In genomic region chr6:159062564-159062945, GRCh38 we compare ENCODE assay signal across 11 cellular contexts. TPM values are rescaled to one million over a fixed set of nuclear protein-coding genes. Genes with fewer than 3 reads are reported as not detected.
DNase-seq lines count a peak whose midpoint lies in the region; ATAC-seq, FAIRE-seq and TF ChIP-seq lines count a peak whose summit lies in the region.
"Had no signal": no experiment of that assay in that cellular context is flagged by ENCODE, and none has a peak within 500 bp of the region (broad histone marks: within the 10 kb centered on the region; RNA-seq: fewer than 3 reads in every experiment).

No MANE protein-coding gene starts in this region.

- peaks cover 2% of the 10 kb centered on the region for H3K36me3 Mint-ChIP-seq in activated naive CD4-positive, alpha-beta T cell treated with anti-CD3 and anti-CD28 coated beads, Interleukin-2, amount 50 U/mL, for 24 hours
- H3K36me3 Mint-ChIP-seq in mesothelial cell of epicardium, result no peaks in the 10 kb centered on the region

- DNase-seq in HepG2 (ENCODE audit: low spot score) (no peak), transverse colon (no peak), NCI-H1694 treated with DMSO at 0.1 percent for 48 hours (lab: John Stamatoyannopoulos, UW) (no peak), mesothelial cell of epicardium (ENCODE audit: low spot score in 2 of 2, unreplicated experiment in 2 of 2) (no peak), nucleus accumbens (lab: John Stamatoyannopoulos, UW) (no peak)
- DNase-seq: testis had no signal

- H3K36me3 ChIP-seq in liver (ENCODE audit: control insufficient read depth in 4 of 4, insufficient read depth in 3 of 4, low read depth in 1 of 4, low read length in 3 of 4) (no peaks in the 10 kb centered on the region), HepG2 (replicated peaks in 1 of 2; ENCODE audit: control insufficient read depth in 1 of 2, insufficient read depth in 2 of 2, low read length in 2 of 2) (no peaks in the 10 kb centered on the region), Loucy (ENCODE audit: insufficient read depth, low read length) (no peaks in the 10 kb centered on the region), transverse colon (no peaks in the 10 kb centered on the region)

- no peak for TF ChIP-seq EP300 in HepG2 (IDR thresholded peaks at IDR 0.05; ENCODE audit: low read depth in 2 of 2, low read length in 2 of 2)
- no peak for TF ChIP-seq EP300 in HepG2 (CRISPR knock-in tag; IDR thresholded peaks at IDR 0.05; ENCODE audit: borderline replicate concordance)
- no peak for TF ChIP-seq EP300 in transverse colon (IDR thresholded peaks at IDR 0.05; ENCODE audit: low read depth)

- H3K9me3 ChIP-seq in liver (ENCODE audit: control insufficient read depth in 4 of 4, low read length in 3 of 4) (no peaks in the 10 kb centered on the region), HepG2 (ENCODE audit: low read length) (no peaks in the 10 kb centered on the region), Loucy (ENCODE audit: insufficient read depth, low read depth, low read length) (no peaks in the 10 kb centered on the region), transverse colon (no peaks in the 10 kb centered on the region)
- H3K9me3 ChIP-seq: testis had no signal

- peak overlapping the region; percentile 78 for H3K4me3 Mint-ChIP-seq in activated naive CD4-positive, alpha-beta T cell treated with anti-CD3 and anti-CD28 coated beads, Interleukin-2, amount 50 U/mL, for 24 hours
- H3K4me3 Mint-ChIP-seq in mesothelial cell of epicardium, result no peak overlapping the region

- H3K4me1 ChIP-seq in liver (ENCODE audit: control insufficient read depth in 4 of 4, insufficient read depth in 4 of 4, low read length in 3 of 4), result peaks cover 0 to 2% (median 0%) of the 10 kb centered on the region in 4 donors
- no peaks in the 10 kb centered on the region for H3K4me1 ChIP-seq in HepG2 (ENCODE audit: insufficient read depth, low read length)
- H3K4me1 ChIP-seq in Loucy (ENCODE audit: insufficient read depth, low read length, poor library complexity, severe bottlenecking), result peaks cover 24% of the 10 kb centered on the region
- H3K4me1 ChIP-seq in transverse colon, result peaks cover 0 to 14% (median 0%) of the 10 kb centered on the region in 4 donors

- peak overlapping the region; percentile 96 for H3K27ac Mint-ChIP-seq in activated naive CD4-positive, alpha-beta T cell treated with anti-CD3 and anti-CD28 coated beads, Interleukin-2, amount 50 U/mL, for 24 hours
- H3K27ac Mint-ChIP-seq in mesothelial cell of epicardium, result no peak overlapping the region

- H3F3A ChIP-seq in Loucy (ENCODE audit: low read depth), result no peaks in the 10 kb centered on the region

- no peak overlapping the region for H3K4me2 ChIP-seq in HepG2 (ENCODE audit: low read depth, low read length)
- peak overlapping the region; percentile 42 for H3K4me2 ChIP-seq in Loucy (ENCODE audit: low read depth, low read length, poor library complexity, severe bottlenecking)

- H2AFZ ChIP-seq in HepG2 (ENCODE audit: low read length) (no peak overlapping the region), Loucy (ENCODE audit: low read length) (peak overlapping the region; percentile 54; the same call in 1 of the 2 replicates)

- intact Hi-C loops in HepG2 (cut with micrococcal nuclease; ENCODE audit: unreplicated experiment), result no loop called here
- intact Hi-C loops in transverse colon (cut with DNase I; ENCODE audit: low total_unique reads), result no loop called here

- POLR2A ChIA-PET in HepG2 (lab: Yijun Ruan, JAX), result no interaction called here

- BruUV-seq in HepG2 (replicated peaks; lab: Mats Ljungman, UMichigan), result no TSS peak

- TF ChIP-seq POLR2A in HepG2 (IDR thresholded peaks at IDR 0.05; ENCODE audit: insufficient read depth in 1 of 2, low read depth in 2 of 2, low read length in 2 of 2) (no peak), transverse colon (IDR thresholded peaks at IDR 0.05) (no peak)

- FAIRE-seq in HepG2 (lab: Jason Lieb, UNC), result no peak
- FAIRE-seq: endothelial cell of umbilical vein had no signal

- TF ChIP-seq CTCF in liver (IDR thresholded peaks at IDR 0.05; ENCODE audit: low read depth, low read length, missing input control), result no peak
- TF ChIP-seq CTCF in HepG2 (CRISPR knock-in tag; IDR thresholded peaks at IDR 0.05), result no peak
- TF ChIP-seq CTCF in Loucy (conservative IDR thresholded peaks at IDR 0.05; ENCODE audit: low read length), result no peak
- no peak for TF ChIP-seq CTCF in transverse colon (IDR thresholded peaks at IDR 0.05)
- TF ChIP-seq CTCF in mesothelial cell of epicardium (IDR thresholded peaks at IDR 0.05; ENCODE audit: unreplicated experiment), result no peak

- no peaks in the 10 kb centered on the region for H3K9me2 ChIP-seq in Loucy (replicated peaks; ENCODE audit: low read depth, low read length)

- H4K20me1 ChIP-seq in HepG2 (ENCODE audit: insufficient read depth, low read length) (no peaks in the 10 kb centered on the region), Loucy (ENCODE audit: insufficient read depth, low read length, poor library complexity, severe bottlenecking) (no peaks in the 10 kb centered on the region)

- ATAC-seq in HepG2, result no peak

- 80% methylated on average over 3 of the region's 3 CpGs for WGBS in liver
- WGBS in HepG2 (ENCODE audit: low lambda C conversion rate), result 41% methylated on average over 3 of the region's 3 CpGs
- WGBS in transverse colon (ENCODE audit: low coverage in 1 of 2), 2 donors, result 52 to 61% methylated on average over 3 of the region's 3 CpGs

- H3K27me3 ChIP-seq in liver (ENCODE audit: control insufficient read depth in 4 of 4, insufficient read depth in 4 of 4, low read length in 3 of 4) (peaks cover 0 to 5% (median 0%) of the 10 kb centered on the region in 4 donors), HepG2 (ENCODE audit: control insufficient read depth in 1 of 2, insufficient read depth in 2 of 2, low read length in 2 of 2) (peaks cover 5 to 76% of the 10 kb centered on the region in 2 experiments; a peak in 4 of 5 replicates), Loucy (ENCODE audit: insufficient read depth, low read length, poor library complexity, severe bottlenecking) (no peaks in the 10 kb centered on the region), transverse colon (no peaks in the 10 kb centered on the region)
- H3K27me3 ChIP-seq: testis had no signal

- CTCF ChIA-PET in HepG2 (lab: Yijun Ruan, JAX; ENCODE audit: low intra/inter-chr PET ratio, low total read pairs), result no interaction called here

- in situ Hi-C loops in HepG2 (cut with HindIII; ENCODE audit: extremely low pct_ligation_motif_present, low pct_unique_long_range_greater_than_20kb) (no loop called here), transverse colon (cut with MboI; ENCODE audit: low pct_ligation_motif_present in 1 of 4, low pct_unique_long_range_greater_than_20kb in 1 of 4, low sequenced_read_pairs in 3 of 4) (no loop called here)

- H3K9me3 Mint-ChIP-seq in activated naive CD4-positive, alpha-beta T cell treated with anti-CD3 and anti-CD28 coated beads, Interleukin-2, amount 50 U/mL, for 24 hours, result peaks cover 4% of the 10 kb centered on the region
- H3K9me3 Mint-ChIP-seq in mesothelial cell of epicardium, result no peaks in the 10 kb centered on the region

- peaks cover 98% of the 10 kb centered on the region for H3K4me1 Mint-ChIP-seq in activated naive CD4-positive, alpha-beta T cell treated with anti-CD3 and anti-CD28 coated beads, Interleukin-2, amount 50 U/mL, for 24 hours
- no peaks in the 10 kb centered on the region for H3K4me1 Mint-ChIP-seq in mesothelial cell of epicardium

- H3K9ac ChIP-seq in liver (ENCODE audit: low read depth in 1 of 2, low read length in 2 of 2), result no peak overlapping the region
- H3K9ac ChIP-seq in HepG2 (ENCODE audit: insufficient read depth, low read depth, low read length), result no peak overlapping the region
- peak overlapping the region; percentile 29 for H3K9ac ChIP-seq in Loucy (ENCODE audit: low read depth, low read length, poor library complexity, severe bottlenecking)

- H3K27me3 Mint-ChIP-seq in activated naive CD4-positive, alpha-beta T cell treated with anti-CD3 and anti-CD28 coated beads, Interleukin-2, amount 50 U/mL, for 24 hours, result no peaks in the 10 kb centered on the region
- H3K27me3 Mint-ChIP-seq in mesothelial cell of epicardium (ENCODE audit: low read depth), result peaks cover 76% of the 10 kb centered on the region

- no peak for TF ChIP-seq RAD21 in liver (IDR thresholded peaks at IDR 0.05)
- no peak for TF ChIP-seq RAD21 in HepG2 (CRISPR knock-in tag; IDR thresholded peaks at IDR 0.05)

- no peak overlapping the region for H3K4me3 ChIP-seq in liver (ENCODE audit: low read depth in 1 of 3, low read length in 3 of 3)
- no peak overlapping the region for H3K4me3 ChIP-seq in HepG2 (replicated peaks in 1 of 3; ENCODE audit: insufficient read depth in 1 of 3, low read depth in 2 of 3, low read length in 3 of 3)
- H3K4me3 ChIP-seq in Loucy (ENCODE audit: low read length, poor library complexity, severe bottlenecking), result peak overlapping the region; percentile 11
- H3K4me3 ChIP-seq in transverse colon, result no peak overlapping the region
- H3K4me3 ChIP-seq: testis had no signal

- H3K27ac ChIP-seq in liver (ENCODE audit: low read depth in 1 of 2, low read length in 2 of 2), result peak overlapping the region; percentile 62 to 76
- no peak overlapping the region for H3K27ac ChIP-seq in HepG2 (ENCODE audit: extremely low read length, insufficient read depth, low read length)
- H3K27ac ChIP-seq in transverse colon, result peak overlapping the region; percentile 27 to 73 (median 41)
- H3K27ac ChIP-seq: C4-2B, testis had no signal

- H3K79me2 ChIP-seq in HepG2 (ENCODE audit: insufficient read depth, low read length) (no peaks in the 10 kb centered on the region), Loucy (ENCODE audit: insufficient read depth, low read length) (no peaks in the 10 kb centered on the region)

RNA-seq across cellular contexts. Expression of gene TAGAP, which starts 17.8 kb away (rescaled TPM):
- 1 to 10 TPM; 1.5 to 2.0 TPM for total RNA-seq in liver
- under 1 TPM; 0.56 to 0.65 TPM for polyA plus RNA-seq in liver
- total RNA-seq in HepG2 (2016; rRNA removed; fragmentation: Illumina TruSeq; extraction: Trizol), result not detected in 2 replicates
- not detected in 2 replicates for total RNA-seq in HepG2 (2016; cell fraction: cytosol; rRNA removed; fragmentation: Illumina TruSeq; extraction: Trizol; ENCODE audit: low read depth)
- total RNA-seq in HepG2 (2016; cell fraction: insoluble cytoplasmic fraction; rRNA removed; fragmentation: Illumina TruSeq; extraction: Trizol), result not detected in 2 replicates
- not detected in 2 replicates for total RNA-seq in HepG2 (2016; cell fraction: membrane; rRNA removed; fragmentation: Illumina TruSeq; extraction: Trizol)
- not detected in 2 replicates for total RNA-seq in HepG2 (2016; cell fraction: nucleus; rRNA removed; fragmentation: Illumina TruSeq; extraction: Trizol)
- polyA plus RNA-seq in HepG2 (2011; rRNA removed), result not detected in 2 replicates
- not detected in 2 replicates for polyA plus RNA-seq in HepG2 (2011; cell fraction: cytosol; rRNA removed)
- not detected in 2 replicates for polyA plus RNA-seq in HepG2 (2011; cell fraction: nucleus; rRNA removed)
- not detected in 2 replicates for polyA plus RNA-seq in HepG2 (2012)
- not detected in 2 replicates for polyA plus RNA-seq in HepG2 (2016; cell fraction: cytosol; fragmentation: Illumina TruSeq; extraction: Trizol; ENCODE audit: low read depth)
- polyA plus RNA-seq in HepG2 (2016; cell fraction: insoluble cytoplasmic fraction; fragmentation: Illumina TruSeq; extraction: Trizol; ENCODE audit: low read depth), result not detected in 2 replicates
- polyA plus RNA-seq in HepG2 (2016; cell fraction: membrane; fragmentation: Illumina TruSeq; extraction: Trizol; ENCODE audit: low read depth), result not detected in 2 replicates
- not detected in 2 replicates for polyA plus RNA-seq in HepG2 (2016; cell fraction: nucleus; fragmentation: Illumina TruSeq; extraction: Trizol; ENCODE audit: insufficient read depth, low read depth)
- not detected in 2 replicates for polyA minus RNA-seq in HepG2 (2011; rRNA and poly(A)+ RNA removed; ENCODE audit: low replicate concordance)
- polyA minus RNA-seq in HepG2 (2011; cell fraction: cytosol; rRNA and poly(A)+ RNA removed), result not detected in 2 replicates
- not detected in 2 replicates for polyA minus RNA-seq in HepG2 (2011; cell fraction: nucleus; rRNA and poly(A)+ RNA removed)
- total RNA-seq in transverse colon, result 10 to 100 TPM in 2 of 4 donors, 1 to 10 TPM in 2; 5.1 to 10.3 (median 8.9) TPM
- total RNA-seq in mesothelial cell of epicardium, result 0.16 to 0.32 TPM (median 0.24 TPM) in 3 replicates
- total RNA-seq: endothelial cell of umbilical vein had no signal
- polyA plus RNA-seq: endothelial cell of umbilical vein had no signal
